20 cellular contexts compared by ENCODE assay signal in the genomic region with DNA sequence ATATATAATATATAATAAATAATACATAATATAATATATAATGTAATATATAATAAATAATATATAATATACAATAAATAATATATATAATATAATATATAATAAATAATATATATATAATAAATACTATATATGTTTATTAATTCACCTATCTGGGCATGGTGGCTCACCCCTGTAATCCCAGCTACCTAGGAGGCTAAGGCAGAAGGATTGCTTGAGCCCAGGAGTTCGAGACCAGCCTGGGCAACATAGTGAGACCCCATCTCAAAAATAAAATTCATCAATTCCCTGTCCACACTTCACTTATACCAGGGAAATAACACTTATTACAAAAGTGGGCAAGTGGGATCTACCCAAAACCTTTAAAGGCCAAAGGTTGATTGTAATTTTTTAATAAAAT.
DNase-seq lines count a peak whose midpoint lies in the region; ATAC-seq, FAIRE-seq and TF ChIP-seq lines count a peak whose summit lies in the region.
"Had no signal": no experiment of that assay in that cellular context is flagged by ENCODE, and none has a peak within 500 bp of the region (broad histone marks: within the 10 kb centered on the region; RNA-seq: fewer than 3 reads in every experiment).

No MANE protein-coding gene starts in this region.

- H3K27ac ChIP-seq in right atrium auricular region: no peak overlapping the region
- no peak overlapping the region for H3K27ac ChIP-seq in left ventricle myocardium inferior (replicated peaks)
- H3K27ac ChIP-seq: 22Rv1; BLaER1 treated with 17β-estradiol and CSF1 and Interleukin-3, amounts not matched to agents 10 nM and 100 nM; C4-2B had no signal

- peaks cover 0 to 21% of the 10 kb centered on the region in 2 donors for H3K4me1 ChIP-seq in right atrium auricular region
- peaks cover 45% of the 10 kb centered on the region for H3K4me1 ChIP-seq in left ventricle myocardium inferior

- DNase-seq in right atrium auricular region (ENCODE audit: low spot score) (peak; percentile 23), left ventricle myocardium inferior (no peak), WTC11 (ENCODE audit: low spot score) (no peak), GM12891 (ENCODE audit: insufficient read length, low spot score) (no peak)
- DNase-seq in activated CD8-positive, alpha-beta memory T cell treated with anti-CD3 and anti-CD28 coated beads, Interleukin-2, amount 50 U/mL, for 4 hours: no peak
- DNase-seq: AML-193; Caco-2; Calu3; CD4-positive, alpha-beta T cell; CD8-positive, alpha-beta T cell; DMS79 treated with DMSO at 0.1 percent for 48 hours; GF-D8 had no signal

- intact Hi-C loops in left ventricle myocardium inferior (cut with micrococcal nuclease): no loop called here

- no peaks in the 10 kb centered on the region for H3K27me3 ChIP-seq in right atrium auricular region
- no peaks in the 10 kb centered on the region for H3K27me3 ChIP-seq in left ventricle myocardium inferior (ENCODE audit: low read depth)
- H3K27me3 ChIP-seq: BLaER1 treated with 17β-estradiol and CSF1 and Interleukin-3, amounts not matched to agents 10 nM and 100 nM had no signal

- no peaks in the 10 kb centered on the region for H3K36me3 ChIP-seq in right atrium auricular region
- H3K36me3 ChIP-seq in left ventricle myocardium inferior: no peaks in the 10 kb centered on the region
- H3K36me3 ChIP-seq: BLaER1 treated with 17β-estradiol and CSF1 and Interleukin-3, amounts not matched to agents 10 nM and 100 nM had no signal

- peaks cover 41% of the 10 kb centered on the region for H3K4me1 Mint-ChIP-seq in WTC11

- no peak overlapping the region for H3K4me3 ChIP-seq in right atrium auricular region
- no peak overlapping the region for H3K4me3 ChIP-seq in left ventricle myocardium inferior
- H3K4me3 ChIP-seq: A549; BLaER1 treated with 17β-estradiol and CSF1 and Interleukin-3, amounts not matched to agents 10 nM and 100 nM had no signal

- H3K36me3 Mint-ChIP-seq in WTC11: no peaks in the 10 kb centered on the region
- H3K36me3 Mint-ChIP-seq: CD8-positive, alpha-beta T cell had no signal

- no peak for FAIRE-seq in GM12891 (lab: Jason Lieb, UNC)
- FAIRE-seq: A549, D721Med, GM12892, GM18507 had no signal

- ATAC-seq in WTC11: no peak
- ATAC-seq: A549; CD8-positive, alpha-beta T cell had no signal

- no peak for TF ChIP-seq POLR2A in GM12891 (IDR thresholded peaks at IDR 0.05; ENCODE audit: low read depth, low read length)

- H3K27ac Mint-ChIP-seq in WTC11: no peak overlapping the region
- H3K27ac Mint-ChIP-seq: B cell; CD4-positive, alpha-beta T cell; CD8-positive, alpha-beta T cell had no signal

- CTCF ChIA-PET in WTC11 (lab: Charles Lee): no interaction called here

- no peaks in the 10 kb centered on the region for H3K27me3 Mint-ChIP-seq in WTC11 (ENCODE audit: low read depth)
- H3K27me3 Mint-ChIP-seq: CD4-positive, alpha-beta T cell had no signal

- H3K9me3 ChIP-seq in right atrium auricular region: no peaks in the 10 kb centered on the region
- H3K9me3 ChIP-seq in left ventricle myocardium inferior (replicated peaks): no peaks in the 10 kb centered on the region
- H3K9me3 ChIP-seq: A549; BLaER1 treated with 17β-estradiol and CSF1 and Interleukin-3, amounts not matched to agents 10 nM and 100 nM; Caco-2 had no signal

- POLR2A ChIA-PET in WTC11 (lab: Charles Lee): no interaction called here

- TF ChIP-seq CTCF in right atrium auricular region (IDR thresholded peaks at IDR 0.05): no peak
- TF ChIP-seq CTCF in left ventricle myocardium inferior (IDR thresholded peaks at IDR 0.05; ENCODE audit: borderline replicate concordance): no peak
- TF ChIP-seq CTCF in WTC11 (IDR thresholded peaks at IDR 0.05): no peak

- H3K4me3 Mint-ChIP-seq in WTC11: no peak overlapping the region
- H3K4me3 Mint-ChIP-seq: B cell; CD4-positive, alpha-beta T cell; CD8-positive, alpha-beta T cell had no signal

- H3K9me3 Mint-ChIP-seq in WTC11: no peaks in the 10 kb centered on the region
- H3K9me3 Mint-ChIP-seq: CD4-positive, alpha-beta T cell; CD8-positive, alpha-beta T cell had no signal

TF ChIP-seq in WTC11, 78 proteins besides CTCF, POLR2A, EP300 and RAD21:
- TF ChIP-seq HMGA2 (CRISPR knock-in tag; IDR thresholded peaks at IDR 0.05) (peak; percentile 91), JAZF1 (CRISPR knock-in tag; IDR thresholded peaks at IDR 0.05) (no peak), ZNF121 (CRISPR knock-in tag; IDR thresholded peaks at IDR 0.05) (0 out of 2 replicates have a peak, but pooled peaks have one; percentile 65)
- TF ChIP-seq, protein P1, sequence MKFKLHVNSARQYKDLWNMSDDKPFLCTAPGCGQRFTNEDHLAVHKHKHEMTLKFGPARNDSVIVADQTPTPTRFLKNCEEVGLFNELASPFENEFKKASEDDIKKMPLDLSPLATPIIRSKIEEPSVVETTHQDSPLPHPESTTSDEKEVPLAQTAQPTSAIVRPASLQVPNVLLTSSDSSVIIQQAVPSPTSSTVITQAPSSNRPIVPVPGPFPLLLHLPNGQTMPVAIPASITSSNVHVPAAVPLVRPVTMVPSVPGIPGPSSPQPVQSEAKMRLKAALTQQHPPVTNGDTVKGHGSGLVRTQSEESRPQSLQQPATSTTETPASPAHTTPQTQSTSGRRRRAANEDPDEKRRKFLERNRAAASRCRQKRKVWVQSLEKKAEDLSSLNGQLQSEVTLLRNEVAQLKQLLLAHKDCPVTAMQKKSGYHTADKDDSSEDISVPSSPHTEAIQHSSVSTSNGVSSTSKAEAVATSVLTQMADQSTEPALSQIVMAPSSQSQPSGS (CRISPR knock-in tag; IDR thresholded peaks at IDR 0.05; ENCODE audit: borderline replicate concordance, low read depth): no peak

TF ChIP-seq in GM12891, 5 proteins besides CTCF, POLR2A, EP300 and RAD21:
- TF ChIP-seq POU2F2 (IDR thresholded peaks at IDR 0.05; ENCODE audit: low read depth, low read length): no peak
- no peak for TF ChIP-seq POLR2AphosphoS5 (IDR thresholded peaks at IDR 0.05; ENCODE audit: low read depth, low read length)
- TF ChIP-seq SPI1 (IDR thresholded peaks at IDR 0.05; ENCODE audit: low read depth, low read length): no peak
- no peak for TF ChIP-seq TAF1 (IDR thresholded peaks at IDR 0.05; ENCODE audit: low read depth, low read length)
- no peak for TF ChIP-seq PAX5 (IDR thresholded peaks at IDR 0.05; ENCODE audit: insufficient read depth, low read length, severe bottlenecking)
